In the genomic region with DNA sequence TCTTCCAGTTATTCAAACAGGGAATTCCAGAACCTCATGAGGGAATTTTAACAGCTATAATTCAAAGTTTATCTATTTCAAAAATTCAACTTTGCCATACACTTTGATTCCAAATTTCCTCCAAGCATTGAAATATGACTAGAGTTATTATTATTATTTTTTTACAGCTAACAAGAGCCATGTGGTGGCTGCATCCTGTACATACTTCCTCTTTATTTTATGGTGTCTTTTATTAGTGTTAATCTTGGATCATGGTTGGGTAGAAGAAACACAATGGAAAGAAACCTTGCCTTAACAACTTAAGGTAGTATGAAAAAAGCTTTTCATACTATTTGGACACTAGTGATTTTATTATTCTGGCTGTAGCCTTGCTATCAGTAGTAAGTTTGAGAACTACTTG, we compare ENCODE assay signal across 22 cellular contexts.
"Had no signal": no experiment of that assay in that cellular context is flagged by ENCODE, and none has a peak within 500 bp of the region (broad histone marks: within the 10 kb centered on the region; RNA-seq: fewer than 3 reads in every experiment).

No MANE protein-coding gene starts in this region.

- DNase-seq: immature natural killer cell; kidney; left lung; lower lobe of right lung; mammary epithelial cell; mesenchymal stem cell; naive thymus-derived CD8-positive, alpha-beta T cell; nephron progenitor cell; ovary; stimulated activated CD4-positive, alpha-beta T cell treated with anti-CD3 and anti-CD28 coated beads, Interleukin-2, amount 100 ng/mL, for 24 hours; stimulated activated CD4-positive, alpha-beta T cell treated with anti-CD3 and anti-CD28 coated beads, Interleukin-4, amount 100 ng/mL, for 1 hour; stimulated activated naive B cell treated with anti-CD40 and anti-IgM and Interleukin-4, amounts not matched to agents 10 μg/mL and 1 μg/mL and 100 μg/mL, for 72 hours; stomach; testis; thyroid gland; upper lobe of left lung had no signal

- H3K4me2 ChIP-seq: smooth muscle cell had no signal

- H3K27me3 ChIP-seq: left lung, ovary, right atrium auricular region, right lobe of liver, stomach, testis, thyroid gland, transverse colon, upper lobe of left lung, vagina had no signal

- H3K27ac ChIP-seq: left lung, lower lobe of right lung, ovary, right atrium auricular region, right lobe of liver, stomach, testis, thyroid gland, transverse colon, upper lobe of left lung, vagina had no signal

- H3K4me3 ChIP-seq: left lung, lower lobe of right lung, ovary, right atrium auricular region, right lobe of liver, smooth muscle cell, stomach, testis, thyroid gland, transverse colon, upper lobe of left lung, vagina had no signal

- FAIRE-seq: islet of Langerhans, kidney had no signal

- H3K9me3 ChIP-seq: left lung, lower lobe of right lung, ovary, right atrium auricular region, right lobe of liver, stomach, testis, thyroid gland, transverse colon, upper lobe of left lung, vagina had no signal

- H3K36me3 ChIP-seq: left lung, ovary, right lobe of liver, thyroid gland, transverse colon, upper lobe of left lung, vagina had no signal

- H3K4me1 ChIP-seq: left lung, right atrium auricular region, thyroid gland, upper lobe of left lung had no signal
